Comparison of ENCODE assay signal across 8 cellular contexts in genomic region chrX:149630681-149631292, GRCh38.
A peak's percentile ranks its signal among the peaks of the same experiment; 100 is the strongest.
DNase-seq lines count a peak whose midpoint lies in the region; ATAC-seq and TF ChIP-seq lines count a peak whose summit lies in the region.

No MANE protein-coding gene starts in this region.

- TF ChIP-seq CTCF in C4-2B (conservative IDR thresholded peaks at IDR 0.05) (peak; percentile 17; the same call in 1 of the 2 replicates), WI38 (IDR thresholded peaks at IDR 0.05; ENCODE audit: low read depth, low read length) (no peak), neutrophil (IDR thresholded peaks at IDR 0.05) (no peak)

- H3K27ac ChIP-seq in C4-2B = peak overlapping the region; percentile 81
- peak overlapping the region; percentile 65 for H3K27ac ChIP-seq in neutrophil

- no peaks in the 10 kb centered on the region for H3K36me3 ChIP-seq in neutrophil

- peaks cover 9% of the 10 kb centered on the region for H3K27me3 ChIP-seq in neutrophil

- no peaks in the 10 kb centered on the region for H3K9me3 ChIP-seq in neutrophil

- H3K4me3 ChIP-seq in WI38 (ENCODE audit: low read depth, low read length) (peak overlapping the region; percentile 69), neutrophil (ENCODE audit: low read depth in 1 of 2, low read length in 1 of 2) (peak overlapping the region; percentile 67)

- H3K4me1 ChIP-seq in neutrophil (ENCODE audit: control insufficient read depth in 1 of 2, insufficient read depth in 1 of 2, low read depth in 1 of 2, low read length in 1 of 2) = peaks cover 9 to 15% of the 10 kb centered on the region in 2 experiments

- POLR2A ChIA-PET in HEK293T (lab: Yijun Ruan, JAX) = no interaction called here

- CTCF ChIA-PET in HEK293T (lab: Yijun Ruan, JAX) = no interaction called here

- ATAC-seq in HG03469 (IDR thresholded peaks at IDR 0.05; ENCODE audit: unreplicated experiment) = no peak

- DNase-seq in HEK293T (ENCODE audit: extremely low spot score) = peak; percentile 42
- DNase-seq in foreskin melanocyte = peak; percentile 36
- no peak for DNase-seq in stimulated activated naive CD4-positive, alpha-beta T cell treated with Interleukin-2 at 50 U/mL for 16 hours (lab: John Stamatoyannopoulos, UW)
- no peak for DNase-seq in NCI-H526 treated with DMSO at 0.1 percent for 48 hours (lab: John Stamatoyannopoulos, UW)

TF ChIP-seq in HEK293T, 16 proteins besides CTCF, POLR2A, EP300 and RAD21:
- TF ChIP-seq ZNF384 (IDR thresholded peaks at IDR 0.05) (no peak), L3MBTL2 (conservative IDR thresholded peaks at IDR 0.05) (no peak), BHLHE40 (IDR thresholded peaks at IDR 0.05; ENCODE audit: borderline replicate concordance) (no peak), CTBP1 (IDR thresholded peaks at IDR 0.05; ENCODE audit: borderline replicate concordance) (no peak), FOXM1 (IDR thresholded peaks at IDR 0.05; ENCODE audit: borderline replicate concordance) (no peak), SP1 (IDR thresholded peaks at IDR 0.05) (no peak)
TF ChIP-seq in HEK293T: peak in this region for 0.

Comparison
In these comparisons a context has a peak if more than half of its experiments do, and no peak if none do; other contexts are left out.
1. DNase-seq: peak in HEK293T (single experiment) and foreskin melanocyte (single experiment); none in stimulated activated naive CD4-positive, alpha-beta T cell treated with Interleukin-2 at 50 U/mL for 16 hours (single experiment) and NCI-H526 treated with DMSO at 0.1 percent for 48 hours (single experiment).